Comparison of ENCODE assay signal across 8 cellular contexts in the genomic region with DNA sequence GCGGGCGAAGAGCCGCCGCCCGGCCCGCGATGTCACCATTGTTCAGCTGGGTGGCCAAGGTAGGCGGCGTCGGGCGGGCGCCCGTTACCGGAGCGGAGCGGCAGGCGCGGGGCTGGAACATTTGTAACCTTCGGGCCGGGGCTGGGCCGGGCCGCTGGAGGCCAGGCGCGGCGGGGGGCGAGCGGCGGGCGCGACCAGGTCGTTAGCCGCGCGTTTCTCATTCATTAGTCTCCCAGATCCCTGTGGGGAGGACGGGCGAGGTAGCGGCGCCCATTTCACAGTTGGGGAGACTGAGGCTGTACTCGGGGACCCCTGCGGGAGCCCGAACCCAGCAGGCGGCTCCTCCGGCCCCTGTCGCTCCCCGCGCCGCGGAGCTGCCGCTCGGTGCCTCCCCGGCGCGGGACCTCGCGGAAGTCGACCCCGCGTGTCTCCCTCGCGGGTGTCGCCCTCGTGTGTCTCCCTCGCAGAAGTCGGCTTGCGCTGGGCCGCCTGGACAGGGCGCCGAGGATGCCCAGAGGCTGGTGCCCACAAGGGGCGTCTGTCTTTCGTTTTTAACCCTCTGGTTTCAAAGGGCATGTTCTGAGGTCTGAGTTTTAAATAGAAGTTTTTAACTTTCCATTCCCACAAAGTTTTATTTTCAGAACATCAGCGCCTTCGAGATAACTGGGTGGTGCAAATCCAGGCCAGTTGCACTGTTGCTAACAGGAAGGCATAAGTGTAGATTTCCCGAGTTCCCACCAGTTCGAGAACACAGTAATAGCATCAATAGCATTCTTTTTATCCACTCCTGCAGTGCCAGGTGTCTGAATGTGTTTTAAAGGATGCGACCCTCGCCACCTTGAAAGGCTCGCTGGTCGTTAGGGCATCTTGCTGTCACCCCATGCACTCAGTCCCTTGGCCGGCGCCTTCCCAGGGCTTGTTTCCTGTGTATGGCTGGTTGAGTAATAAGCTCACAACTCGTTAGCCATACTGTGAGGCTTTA. TPM values are rescaled to one million over a fixed set of nuclear protein-coding genes. Genes with fewer than 3 reads are reported as not detected.
A peak's percentile ranks its signal among the peaks of the same experiment; 100 is the strongest.
DNase-seq lines count a peak whose midpoint lies in the region; ATAC-seq and TF ChIP-seq lines count a peak whose summit lies in the region.

No MANE protein-coding gene starts in this region.

- H3K4me3 ChIP-seq in A673 (ENCODE audit: low read depth, low read length, poor library complexity, severe bottlenecking) (peak overlapping the region; percentile 82), epithelial cell of esophagus (ENCODE audit: low read length) (peak overlapping the region; percentile 44), mucosa of descending colon (peak overlapping the region; percentile 75)

- TF ChIP-seq CTCF in A673 (conservative IDR thresholded peaks at IDR 0.05; ENCODE audit: low read depth, low read length) (peak; percentile 64), epithelial cell of esophagus (IDR thresholded peaks at IDR 0.05; ENCODE audit: insufficient read depth, low read depth, low read length, missing control alignments) (peak; percentile 24), mucosa of descending colon (IDR thresholded peaks at IDR 0.05) (peak; percentile 73)

- peak; percentile 74 for ATAC-seq in GM18502 (IDR thresholded peaks at IDR 0.05; ENCODE audit: poor library complexity, unreplicated experiment)
- peak; percentile 38 for ATAC-seq in HG02970 (IDR thresholded peaks at IDR 0.05; ENCODE audit: low FRiP score, unreplicated experiment)
- ATAC-seq in mucosa of descending colon, result peak; percentile 84

- H3K27me3 ChIP-seq in A673 (replicated peaks; ENCODE audit: insufficient read depth, low read depth, low read length, poor library complexity), result no peaks in the 10 kb centered on the region

- H3K9me3 ChIP-seq in A673 (ENCODE audit: low read depth, low read length, poor library complexity, severe bottlenecking) (no peaks in the 10 kb centered on the region), mucosa of descending colon (no peaks in the 10 kb centered on the region)

- H3K4me1 ChIP-seq in A673 (ENCODE audit: insufficient read depth, low read length, poor library complexity, severe bottlenecking) (peaks cover 8% of the 10 kb centered on the region), mucosa of descending colon (ENCODE audit: low read depth) (peaks cover 22% of the 10 kb centered on the region)

- peak overlapping the region; percentile 58 for H3K27ac ChIP-seq in A673 (ENCODE audit: low read depth, low read length, poor library complexity, severe bottlenecking)

- intact Hi-C loops in A673 (cut with micrococcal nuclease; ENCODE audit: unreplicated experiment) (loop anchor here (10.0 kb wide), 1 partner anchor 173 kb away; no protein-coding TSS in a partner anchor), mucosa of descending colon (cut with DNase I, micrococcal nuclease) (no loop called here)

- POLR2A ChIA-PET in A673 (lab: Charles Lee; ENCODE audit: low non-redundant PET), result no interaction called here

- BruUV-seq in A673 (replicated peaks; lab: Mats Ljungman, UMichigan), result no TSS peak

- H3K36me3 ChIP-seq in A673 (ENCODE audit: insufficient read depth, low read length, poor library complexity, severe bottlenecking), result no peaks in the 10 kb centered on the region
- H3K36me3 ChIP-seq in mucosa of descending colon (ENCODE audit: low read depth), result no peaks in the 10 kb centered on the region

- DNase-seq in A673 (ENCODE audit: low spot score) (peak; percentile 63), NOMO-1 treated with DMSO at 0.1 percent for 48 hours (lab: John Stamatoyannopoulos, UW; ENCODE audit: unreplicated experiment) (peak; percentile 82), activated T-cell treated with anti-CD3 and anti-CD28 coated beads for 1 hour (ENCODE audit: low read depth) (peak; percentile 68), epithelial cell of esophagus (ENCODE audit: low read depth) (peak; percentile 36), mucosa of descending colon (peak; percentile 73 to 89 (median 87))
- peak; percentile 59 for DNase-seq in stimulated activated CD8-positive, alpha-beta memory T cell treated with anti-CD3 and anti-CD28 coated beads, Interleukin-4, amount 100 ng/mL, for 24 hours (ENCODE audit: low read depth)

- CTCF ChIA-PET in A673 (lab: Charles Lee), result no interaction called here

RNA-seq across cellular contexts. Expression of a gene that starts 17.6 kb away (rescaled TPM):
- not detected in 2 replicates for total RNA-seq in A673 (2021)
- total RNA-seq in mucosa of descending colon, result 1 to 10 TPM in 1 of 3 donors, under 1 TPM in 1, not detected in 1; 0.77 to 2.5 TPM

Comparison
In these comparisons a context has a peak if more than half of its experiments do, and no peak if none do; other contexts are left out.
1. Peak in every context shown above with its lines: DNase-seq, ATAC-seq, H3K4me3 ChIP-seq and H3K27ac ChIP-seq.
2. DNase-seq: peak in every context shown above with its lines; median percentile 87 in mucosa of descending colon; 82 in NOMO-1 treated with DMSO at 0.1 percent for 48 hours; 68 in activated T-cell treated with anti-CD3 and anti-CD28 coated beads for 1 hour; 63 in A673; 59 in stimulated activated CD8-positive, alpha-beta memory T cell treated with anti-CD3 and anti-CD28 coated beads, Interleukin-4, amount 100 ng/mL, for 24 hours; 36 in epithelial cell of esophagus.